In the genomic region with DNA sequence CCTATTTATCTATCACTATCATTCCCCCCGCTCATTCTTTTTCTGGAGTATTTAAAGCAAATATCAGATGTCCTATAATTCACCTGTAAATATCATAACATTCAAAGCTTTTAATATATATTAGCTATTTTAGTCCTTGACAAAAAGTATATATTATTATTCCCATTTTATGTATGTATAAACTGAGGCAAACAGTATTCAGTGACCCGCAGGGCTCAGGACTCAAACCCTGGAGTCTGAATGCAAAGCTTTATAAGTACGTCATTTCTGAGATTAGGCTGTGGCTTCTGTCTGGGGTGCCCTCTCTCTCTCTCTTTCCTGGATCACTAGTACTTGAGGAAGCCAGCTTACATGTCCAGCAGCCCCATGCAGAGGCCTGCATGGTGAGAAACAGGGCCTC, we compare ENCODE assay signal across 27 cellular contexts.
"Had no signal": no experiment of that assay in that cellular context is flagged by ENCODE, and none has a peak within 500 bp of the region (broad histone marks: within the 10 kb centered on the region; RNA-seq: fewer than 3 reads in every experiment).

No MANE protein-coding gene starts in this region.

- H3K4me3 ChIP-seq: stomach, suprapubic skin, testis, thoracic aorta, thyroid gland, tibial artery, tibial nerve, transverse colon, upper lobe of left lung, upper lobe of right lung, uterus, vagina had no signal

- FAIRE-seq: urothelium cell line had no signal

- H3K9me3 ChIP-seq: stomach, suprapubic skin, testis, thoracic aorta, thyroid gland, tibial artery, tibial nerve, transverse colon, upper lobe of left lung, upper lobe of right lung, uterus, vagina had no signal

- ATAC-seq: stimulated activated effector memory CD8-positive, alpha-beta T cell treated with anti-CD3 and anti-CD28 coated beads, Interleukin-12 subunit alpha, Interleukin-12 subunit beta, amount 100 ng/mL, for 72 hours; stimulated activated memory B cell treated with anti-CD40 and anti-IgM and Interleukin-4, amounts not matched to agents 10 μg/mL and 1 μg/mL and 100 μg/mL, for 72 hours; stimulated activated naive B cell treated with anti-CD40 and anti-IgM and Interleukin-4, amounts not matched to agents 10 μg/mL and 1 μg/mL and 100 μg/mL, for 72 hours; stimulated activated naive CD8-positive, alpha-beta T cell treated with anti-CD3 and anti-CD28 coated beads, Interleukin-15, amount 100 ng/mL, for 72 hours; stimulated activated naive CD8-positive, alpha-beta T cell treated with anti-CD3 and anti-CD28 coated beads, Interleukin-15, Interleukin-2, amounts not matched to agents 100 U/mL and 50 U/mL, for 24 hours; upper lobe of right lung had no signal

- H3K4me1 ChIP-seq: stomach, suprapubic skin, testis, thyroid gland, tibial nerve, transverse colon, upper lobe of left lung, upper lobe of right lung, uterus, vagina had no signal

- H3K27ac ChIP-seq: stomach, suprapubic skin, testis, thoracic aorta, thyroid gland, tibial artery, tibial nerve, transverse colon, upper lobe of left lung, upper lobe of right lung, uterus, vagina had no signal

- DNase-seq: stimulated activated CD4-positive, alpha-beta T cell treated with anti-CD3 and anti-CD28 coated beads, Interleukin-2, amount 100 ng/mL, for 48 hours; stimulated activated CD4-positive, alpha-beta T cell treated with anti-CD3 and anti-CD28 coated beads, Interleukin-4, amount 100 ng/mL, for 1 hour; stimulated activated CD4-positive, alpha-beta T cell treated with anti-CD3 and anti-CD28 coated beads, Interleukin-4, amount 100 ng/mL, for 24 hours; stimulated activated CD4-positive, alpha-beta T cell treated with anti-CD3 and anti-CD28 coated beads, Interleukin-4, amount 100 ng/mL, for 4 hours; stimulated activated CD8-positive, alpha-beta memory T cell treated with anti-CD3 and anti-CD28 coated beads, Interleukin-4, amount 100 ng/mL, for 48 hours; stimulated activated naive B cell treated with anti-CD40 and anti-IgM and Interleukin-4, amounts not matched to agents 10 μg/mL and 1 μg/mL and 100 μg/mL, for 72 hours; stimulated activated naive CD4-positive, alpha-beta T cell; stimulated activated naive CD4-positive, alpha-beta T cell treated with Interleukin-2 at 50 U/mL for 16 hours; stimulated activated naive CD8-positive, alpha-beta T cell treated with anti-CD3 and anti-CD28 coated beads, Interleukin-15, amount 100 ng/mL, for 72 hours; stimulated activated naive CD8-positive, alpha-beta T cell treated with anti-CD3 and anti-CD28 coated beads, Interleukin-15, Interleukin-2, amounts not matched to agents 100 U/mL and 50 U/mL, for 24 hours; stomach; substantia nigra; testis; thyroid gland; tibial artery; transverse colon; trophoblast cell; upper lobe of left lung; upper lobe of right lung; uterus had no signal

- H3K36me3 ChIP-seq: stomach, suprapubic skin, thoracic aorta, thyroid gland, tibial artery, tibial nerve, transverse colon, upper lobe of left lung, upper lobe of right lung, uterus, vagina had no signal

- H3K27me3 ChIP-seq: stomach, suprapubic skin, testis, thyroid gland, tibial artery, tibial nerve, transverse colon, upper lobe of left lung, upper lobe of right lung, uterus, vagina had no signal
